Comparison of ENCODE assay signal across 24 cellular contexts in the genomic region with DNA sequence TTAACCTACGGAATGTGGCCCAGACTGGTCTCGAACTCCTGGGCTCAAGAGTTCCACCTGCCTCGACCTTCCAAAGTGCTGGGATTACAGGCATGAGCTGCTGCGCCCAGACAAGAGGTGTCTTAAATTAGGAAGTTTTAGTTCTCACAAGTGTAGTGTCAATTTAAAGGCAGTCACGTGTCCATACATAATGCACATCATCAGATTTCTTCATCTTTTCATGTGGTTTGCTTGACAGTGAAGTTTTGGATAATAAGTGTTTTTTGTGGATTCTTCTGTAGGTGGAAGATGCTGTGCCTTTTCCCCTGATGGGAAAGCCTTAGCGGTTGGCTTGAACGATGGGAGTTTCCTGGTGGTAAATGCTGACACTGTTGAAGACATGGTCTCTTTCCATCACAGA.
"Had no signal": no experiment of that assay in that cellular context is flagged by ENCODE, and none has a peak within 500 bp of the region (broad histone marks: within the 10 kb centered on the region; RNA-seq: fewer than 3 reads in every experiment).

No MANE protein-coding gene starts in this region.

- H3K27ac ChIP-seq: gastroesophageal sphincter, neutrophil, thoracic aorta had no signal

- H3K9me3 ChIP-seq: gastroesophageal sphincter, neutrophil, thoracic aorta had no signal

- H3K27me3 ChIP-seq: gastroesophageal sphincter, neutrophil had no signal

- H3K36me3 ChIP-seq: gastroesophageal sphincter, neutrophil, thoracic aorta had no signal

- H3K4me3 ChIP-seq: gastroesophageal sphincter, skin epidermis, thoracic aorta had no signal

- DNase-seq: activated CD4-positive, alpha-beta T cell treated with anti-CD3 and anti-CD28 coated beads for 36 hours; activated CD4-positive, CD25-positive, alpha-beta regulatory T cell; activated naive CD4-positive, alpha-beta T cell; activated T-cell treated with anti-CD3 and anti-CD28 coated beads for 4 hours; activated T-cell treated with anti-CD3 and anti-CD28 coated beads, Interleukin-2, amount 50 U/mL, for 72 hours; anterior cingulate cortex; dermis blood vessel endothelial cell; effector CD4-positive, alpha-beta T cell; hippocampal formation; immature natural killer cell; naive B cell; nephron progenitor cell; retina; stimulated activated CD4-positive, alpha-beta T cell treated with anti-CD3 and anti-CD28 coated beads, Interleukin-12 subunit alpha, Interleukin-12 subunit beta, amount 100 ng/mL, for 4 hours; stimulated activated CD4-positive, alpha-beta T cell treated with anti-CD3 and anti-CD28 coated beads, Interleukin-4, amount 100 ng/mL, for 24 hours; trophoblast cell had no signal

- ATAC-seq: activated CD4-positive, alpha-beta T cell treated with anti-CD3 and anti-CD28 coated beads for 36 hours; activated T-cell treated with anti-CD3 and anti-CD28 coated beads, Interleukin-2, amount 50 U/mL, for 72 hours; gastroesophageal sphincter; sciatic nerve; stimulated activated effector memory CD8-positive, alpha-beta T cell treated with anti-CD3 and anti-CD28 coated beads, Interleukin-12 subunit alpha, Interleukin-12 subunit beta, amount 100 ng/mL, for 72 hours had no signal

- FAIRE-seq: bronchial epithelial cell, urothelium cell line had no signal

- H3K4me1 ChIP-seq: gastroesophageal sphincter had no signal
